ENCODE assay signal across 1 cellular context in the genomic region with DNA sequence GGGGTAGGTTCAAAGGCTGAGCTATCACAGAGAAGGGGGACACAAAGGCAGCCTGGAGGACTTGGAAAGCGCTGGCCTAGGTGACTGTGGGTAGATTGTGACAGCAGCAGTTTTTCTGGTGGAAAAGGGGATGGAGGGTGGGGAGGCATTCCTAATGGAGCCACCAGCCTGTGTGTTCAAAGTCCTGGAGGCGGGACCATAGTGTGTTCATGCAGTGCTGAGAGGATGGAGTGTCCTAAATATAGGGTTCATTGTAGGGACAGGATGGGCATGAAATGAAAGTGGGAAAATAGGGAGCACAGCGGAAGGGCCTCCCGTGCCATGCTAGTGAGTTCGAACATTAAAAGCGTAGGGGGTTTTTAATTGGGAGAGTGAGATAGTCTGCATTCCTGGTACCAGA.
TF ChIP-seq lines count a peak whose summit lies in the region.

No MANE protein-coding gene starts in this region.

TF ChIP-seq in WTC11, 78 proteins besides CTCF, POLR2A, EP300 and RAD21 (continued from another document):
- TF ChIP-seq, protein P1, sequence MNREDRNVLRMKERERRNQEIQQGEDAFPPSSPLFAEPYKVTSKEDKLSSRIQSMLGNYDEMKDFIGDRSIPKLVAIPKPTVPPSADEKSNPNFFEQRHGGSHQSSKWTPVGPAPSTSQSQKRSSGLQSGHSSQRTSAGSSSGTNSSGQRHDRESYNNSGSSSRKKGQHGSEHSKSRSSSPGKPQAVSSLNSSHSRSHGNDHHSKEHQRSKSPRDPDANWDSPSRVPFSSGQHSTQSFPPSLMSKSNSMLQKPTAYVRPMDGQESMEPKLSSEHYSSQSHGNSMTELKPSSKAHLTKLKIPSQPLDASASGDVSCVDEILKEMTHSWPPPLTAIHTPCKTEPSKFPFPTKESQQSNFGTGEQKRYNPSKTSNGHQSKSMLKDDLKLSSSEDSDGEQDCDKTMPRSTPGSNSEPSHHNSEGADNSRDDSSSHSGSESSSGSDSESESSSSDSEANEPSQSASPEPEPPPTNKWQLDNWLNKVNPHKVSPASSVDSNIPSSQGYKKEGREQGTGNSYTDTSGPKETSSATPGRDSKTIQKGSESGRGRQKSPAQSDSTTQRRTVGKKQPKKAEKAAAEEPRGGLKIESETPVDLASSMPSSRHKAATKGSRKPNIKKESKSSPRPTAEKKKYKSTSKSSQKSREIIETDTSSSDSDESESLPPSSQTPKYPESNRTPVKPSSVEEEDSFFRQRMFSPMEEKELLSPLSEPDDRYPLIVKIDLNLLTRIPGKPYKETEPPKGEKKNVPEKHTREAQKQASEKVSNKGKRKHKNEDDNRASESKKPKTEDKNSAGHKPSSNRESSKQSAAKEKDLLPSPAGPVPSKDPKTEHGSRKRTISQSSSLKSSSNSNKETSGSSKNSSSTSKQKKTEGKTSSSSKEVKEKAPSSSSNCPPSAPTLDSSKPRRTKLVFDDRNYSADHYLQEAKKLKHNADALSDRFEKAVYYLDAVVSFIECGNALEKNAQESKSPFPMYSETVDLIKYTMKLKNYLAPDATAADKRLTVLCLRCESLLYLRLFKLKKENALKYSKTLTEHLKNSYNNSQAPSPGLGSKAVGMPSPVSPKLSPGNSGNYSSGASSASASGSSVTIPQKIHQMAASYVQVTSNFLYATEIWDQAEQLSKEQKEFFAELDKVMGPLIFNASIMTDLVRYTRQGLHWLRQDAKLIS (CRISPR knock-in tag; IDR thresholded peaks at IDR 0.05; ENCODE audit: borderline replicate concordance): no peak
- TF ChIP-seq, protein P2, sequence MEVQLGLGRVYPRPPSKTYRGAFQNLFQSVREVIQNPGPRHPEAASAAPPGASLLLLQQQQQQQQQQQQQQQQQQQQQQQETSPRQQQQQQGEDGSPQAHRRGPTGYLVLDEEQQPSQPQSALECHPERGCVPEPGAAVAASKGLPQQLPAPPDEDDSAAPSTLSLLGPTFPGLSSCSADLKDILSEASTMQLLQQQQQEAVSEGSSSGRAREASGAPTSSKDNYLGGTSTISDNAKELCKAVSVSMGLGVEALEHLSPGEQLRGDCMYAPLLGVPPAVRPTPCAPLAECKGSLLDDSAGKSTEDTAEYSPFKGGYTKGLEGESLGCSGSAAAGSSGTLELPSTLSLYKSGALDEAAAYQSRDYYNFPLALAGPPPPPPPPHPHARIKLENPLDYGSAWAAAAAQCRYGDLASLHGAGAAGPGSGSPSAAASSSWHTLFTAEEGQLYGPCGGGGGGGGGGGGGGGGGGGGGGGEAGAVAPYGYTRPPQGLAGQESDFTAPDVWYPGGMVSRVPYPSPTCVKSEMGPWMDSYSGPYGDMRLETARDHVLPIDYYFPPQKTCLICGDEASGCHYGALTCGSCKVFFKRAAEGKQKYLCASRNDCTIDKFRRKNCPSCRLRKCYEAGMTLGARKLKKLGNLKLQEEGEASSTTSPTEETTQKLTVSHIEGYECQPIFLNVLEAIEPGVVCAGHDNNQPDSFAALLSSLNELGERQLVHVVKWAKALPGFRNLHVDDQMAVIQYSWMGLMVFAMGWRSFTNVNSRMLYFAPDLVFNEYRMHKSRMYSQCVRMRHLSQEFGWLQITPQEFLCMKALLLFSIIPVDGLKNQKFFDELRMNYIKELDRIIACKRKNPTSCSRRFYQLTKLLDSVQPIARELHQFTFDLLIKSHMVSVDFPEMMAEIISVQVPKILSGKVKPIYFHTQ (CRISPR knock-in tag; IDR thresholded peaks at IDR 0.05): no peak
- TF ChIP-seq, protein P3, sequence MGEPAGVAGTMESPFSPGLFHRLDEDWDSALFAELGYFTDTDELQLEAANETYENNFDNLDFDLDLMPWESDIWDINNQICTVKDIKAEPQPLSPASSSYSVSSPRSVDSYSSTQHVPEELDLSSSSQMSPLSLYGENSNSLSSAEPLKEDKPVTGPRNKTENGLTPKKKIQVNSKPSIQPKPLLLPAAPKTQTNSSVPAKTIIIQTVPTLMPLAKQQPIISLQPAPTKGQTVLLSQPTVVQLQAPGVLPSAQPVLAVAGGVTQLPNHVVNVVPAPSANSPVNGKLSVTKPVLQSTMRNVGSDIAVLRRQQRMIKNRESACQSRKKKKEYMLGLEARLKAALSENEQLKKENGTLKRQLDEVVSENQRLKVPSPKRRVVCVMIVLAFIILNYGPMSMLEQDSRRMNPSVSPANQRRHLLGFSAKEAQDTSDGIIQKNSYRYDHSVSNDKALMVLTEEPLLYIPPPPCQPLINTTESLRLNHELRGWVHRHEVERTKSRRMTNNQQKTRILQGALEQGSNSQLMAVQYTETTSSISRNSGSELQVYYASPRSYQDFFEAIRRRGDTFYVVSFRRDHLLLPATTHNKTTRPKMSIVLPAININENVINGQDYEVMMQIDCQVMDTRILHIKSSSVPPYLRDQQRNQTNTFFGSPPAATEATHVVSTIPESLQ (CRISPR knock-in tag; IDR thresholded peaks at IDR 0.05): no peak
- TF ChIP-seq GRHL2 (CRISPR knock-in tag; IDR thresholded peaks at IDR 0.05; ENCODE audit: insufficient replicate concordance, severe bottlenecking): no peak
- TF ChIP-seq IRF2 (CRISPR knock-in tag; IDR thresholded peaks at IDR 0.05; ENCODE audit: borderline replicate concordance, low read depth): no peak
- TF ChIP-seq, protein P4, sequence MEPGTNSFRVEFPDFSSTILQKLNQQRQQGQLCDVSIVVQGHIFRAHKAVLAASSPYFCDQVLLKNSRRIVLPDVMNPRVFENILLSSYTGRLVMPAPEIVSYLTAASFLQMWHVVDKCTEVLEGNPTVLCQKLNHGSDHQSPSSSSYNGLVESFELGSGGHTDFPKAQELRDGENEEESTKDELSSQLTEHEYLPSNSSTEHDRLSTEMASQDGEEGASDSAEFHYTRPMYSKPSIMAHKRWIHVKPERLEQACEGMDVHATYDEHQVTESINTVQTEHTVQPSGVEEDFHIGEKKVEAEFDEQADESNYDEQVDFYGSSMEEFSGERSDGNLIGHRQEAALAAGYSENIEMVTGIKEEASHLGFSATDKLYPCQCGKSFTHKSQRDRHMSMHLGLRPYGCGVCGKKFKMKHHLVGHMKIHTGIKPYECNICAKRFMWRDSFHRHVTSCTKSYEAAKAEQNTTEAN (CRISPR knock-in tag; IDR thresholded peaks at IDR 0.05): no peak
- no peak for TF ChIP-seq JAZF1 (CRISPR knock-in tag; IDR thresholded peaks at IDR 0.05)
- no peak for TF ChIP-seq OVOL2 (CRISPR knock-in tag; IDR thresholded peaks at IDR 0.05; ENCODE audit: borderline replicate concordance)
TF ChIP-seq in WTC11: peak in this region for 0.
